Comparison of ENCODE assay signal across 24 cellular contexts in the genomic region with DNA sequence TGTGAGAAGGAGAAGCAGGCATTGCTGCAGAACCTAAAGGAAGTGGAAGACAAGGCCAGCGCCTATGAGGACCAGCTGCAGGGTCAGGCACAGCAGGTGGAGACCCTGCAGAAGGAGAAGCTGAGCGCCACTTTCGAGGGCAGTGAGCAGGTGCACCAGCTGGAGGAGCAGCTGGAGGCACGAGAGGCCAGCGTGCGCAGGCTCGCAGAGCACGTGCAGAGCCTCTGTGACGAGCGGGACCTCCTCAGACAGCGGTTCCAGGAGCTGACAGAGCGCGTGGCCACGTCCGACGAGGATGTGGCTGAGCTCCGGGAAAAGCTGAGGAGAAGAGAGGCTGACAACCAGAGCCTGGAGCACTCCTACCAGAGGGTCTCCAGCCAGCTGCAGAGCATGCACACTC.
"Had no signal": no experiment of that assay in that cellular context is flagged by ENCODE, and none has a peak within 500 bp of the region (broad histone marks: within the 10 kb centered on the region; RNA-seq: fewer than 3 reads in every experiment).

No MANE protein-coding gene starts in this region.

- H3K4me3 Mint-ChIP-seq: activated naive CD4-positive, alpha-beta T cell treated with anti-CD3 and anti-CD28 coated beads for 36 hours; activated naive CD8-positive, alpha-beta T cell treated with anti-CD3 and anti-CD28 coated beads, Interleukin-2, amount 10 ng/mL, durations not matched to agents 7 days and 5 days; activated T-cell treated with anti-CD3 and anti-CD28 coated beads, Interleukin-2, amount 50 U/mL, for 4 hours; nephron; stimulated activated memory B cell treated with anti-CD40 and anti-IgM and Interleukin-4, amounts not matched to agents 10 μg/mL and 1 μg/mL and 100 μg/mL, for 72 hours; WTC11 had no signal

- H3K4me1 Mint-ChIP-seq: activated naive CD8-positive, alpha-beta T cell treated with anti-CD3 and anti-CD28 coated beads, Interleukin-2, amount 10 ng/mL, durations not matched to agents 7 days and 5 days; stimulated activated memory B cell treated with anti-CD40 and anti-IgM and Interleukin-4, amounts not matched to agents 10 μg/mL and 1 μg/mL and 100 μg/mL, for 72 hours; WTC11 had no signal

- H3K9me3 Mint-ChIP-seq: activated naive CD4-positive, alpha-beta T cell treated with anti-CD3 and anti-CD28 coated beads for 36 hours; activated naive CD8-positive, alpha-beta T cell treated with anti-CD3 and anti-CD28 coated beads, Interleukin-2, amount 10 ng/mL, durations not matched to agents 7 days and 5 days; activated T-cell treated with anti-CD3 and anti-CD28 coated beads, Interleukin-2, amount 50 U/mL, for 4 hours; nephron; stimulated activated memory B cell treated with anti-CD40 and anti-IgM and Interleukin-4, amounts not matched to agents 10 μg/mL and 1 μg/mL and 100 μg/mL, for 72 hours; WTC11 had no signal

- H3K27ac ChIP-seq: coronary artery, epithelial cell of prostate, gastroesophageal sphincter, heart left ventricle, parathyroid adenoma, right lobe of liver, skin epidermis, stomach, upper lobe of left lung had no signal

- H3K27me3 Mint-ChIP-seq: activated naive CD8-positive, alpha-beta T cell treated with anti-CD3 and anti-CD28 coated beads, Interleukin-2, amount 10 ng/mL, durations not matched to agents 7 days and 5 days; stimulated activated memory B cell treated with anti-CD40 and anti-IgM and Interleukin-4, amounts not matched to agents 10 μg/mL and 1 μg/mL and 100 μg/mL, for 72 hours had no signal

- H3K27ac Mint-ChIP-seq: activated naive CD4-positive, alpha-beta T cell treated with anti-CD3 and anti-CD28 coated beads for 36 hours; activated naive CD8-positive, alpha-beta T cell treated with anti-CD3 and anti-CD28 coated beads, Interleukin-2, amount 10 ng/mL, durations not matched to agents 7 days and 5 days; nephron; stimulated activated memory B cell treated with anti-CD40 and anti-IgM and Interleukin-4, amounts not matched to agents 10 μg/mL and 1 μg/mL and 100 μg/mL, for 72 hours; WTC11 had no signal

- DNase-seq: activated CD8-positive, alpha-beta memory T cell treated with anti-CD3 and anti-CD28 coated beads, Interleukin-2, amount 50 U/mL, for 48 hours; activated effector memory CD4-positive, alpha-beta T cell treated with Interleukin-2 at 50 U/mL for 16 hours; activated naive CD4-positive, alpha-beta T cell treated with anti-CD3 and anti-CD28 coated beads for 36 hours; activated naive CD8-positive, alpha-beta T cell treated with anti-CD3 and anti-CD28 coated beads, Interleukin-2, amount 10 ng/mL, durations not matched to agents 7 days and 5 days; activated T-cell treated with anti-CD3 and anti-CD28 coated beads, Interleukin-2, amount 50 U/mL, for 4 hours; amniotic stem cell; left ventricle myocardium superior; mammary epithelial cell; midbrain; stimulated activated CD4-positive, alpha-beta T cell treated with anti-CD3 and anti-CD28 coated beads, Interleukin-2, amount 100 ng/mL, for 24 hours; stomach had no signal

- H3K9ac ChIP-seq: parathyroid adenoma had no signal

- H2AFZ ChIP-seq: parathyroid adenoma had no signal

- H3K4me1 ChIP-seq: gastroesophageal sphincter, parathyroid adenoma, right lobe of liver, stomach, upper lobe of left lung had no signal

- H3K4me3 ChIP-seq: coronary artery, gastroesophageal sphincter, heart left ventricle, right lobe of liver, skin epidermis, stomach, upper lobe of left lung had no signal

- ATAC-seq: activated T-cell treated with anti-CD3 and anti-CD28 coated beads, Interleukin-2, amount 50 U/mL, for 4 hours; gastroesophageal sphincter; heart left ventricle; left ventricle myocardium superior; right lobe of liver; stimulated activated memory B cell treated with anti-CD40 and anti-IgM and Interleukin-4, amounts not matched to agents 10 μg/mL and 1 μg/mL and 100 μg/mL, for 72 hours; WTC11 had no signal

- FAIRE-seq: bronchial epithelial cell, islet of Langerhans had no signal

- H3K9me3 ChIP-seq: gastroesophageal sphincter, heart left ventricle, right lobe of liver, stomach, upper lobe of left lung had no signal

- H3K27me3 ChIP-seq: gastroesophageal sphincter, heart left ventricle, right lobe of liver, stomach, upper lobe of left lung had no signal
